In the genomic region with DNA sequence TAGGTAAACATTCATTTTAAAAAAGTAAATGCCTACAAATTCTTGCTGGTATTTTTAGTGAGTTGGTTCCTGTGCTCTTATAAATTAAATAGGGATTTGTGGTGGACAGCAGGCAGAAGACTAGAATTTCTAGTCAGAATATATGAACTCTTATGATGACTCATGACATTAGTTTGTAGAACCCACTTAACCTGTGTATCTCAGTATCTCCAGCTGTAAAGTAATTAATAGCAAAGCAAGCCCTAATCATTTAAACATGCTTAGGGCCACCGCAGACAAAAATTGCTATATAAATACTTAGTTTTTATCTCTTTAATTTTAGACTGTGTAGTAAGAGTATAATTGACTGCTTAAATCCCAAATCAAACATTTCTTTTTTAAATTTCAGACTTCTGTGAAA, we compare ENCODE assay signal across 19 cellular contexts. TPM values are rescaled to one million over a fixed set of nuclear protein-coding genes. Genes with fewer than 3 reads are reported as not detected.
DNase-seq lines count a peak whose midpoint lies in the region; ATAC-seq, FAIRE-seq and TF ChIP-seq lines count a peak whose summit lies in the region.
"Had no signal": no experiment of that assay in that cellular context is flagged by ENCODE, and none has a peak within 500 bp of the region (broad histone marks: within the 10 kb centered on the region; RNA-seq: fewer than 3 reads in every experiment).

No MANE protein-coding gene starts in this region.

- H4K8ac ChIP-seq in mesenchymal stem cell (ENCODE audit: low read length) = no peak overlapping the region

- H3K4me1 Mint-ChIP-seq in T-helper 17 cell = peaks cover 24% of the 10 kb centered on the region

- H3K4ac ChIP-seq in mesenchymal stem cell (ENCODE audit: low read depth in 1 of 2, low read length in 2 of 2) = no peak overlapping the region

- no peak overlapping the region for H3K18ac ChIP-seq in mesenchymal stem cell (ENCODE audit: low read depth in 1 of 2, low read length in 2 of 2)

- TF ChIP-seq EP300 in A549 (IDR thresholded peaks at IDR 0.05) = no peak

- H2BK15ac ChIP-seq in mesenchymal stem cell (ENCODE audit: low read depth, poor library complexity, severe bottlenecking) = no peak overlapping the region

- no peak overlapping the region for H2BK5ac ChIP-seq in mesenchymal stem cell (ENCODE audit: low read depth, low read length, poor library complexity, severe bottlenecking)

- H2AFZ ChIP-seq in mesenchymal stem cell (ENCODE audit: low read depth, low read length) = no peak overlapping the region

- H3K9me3 ChIP-seq in A549 = no peaks in the 10 kb centered on the region
- H3K9me3 ChIP-seq in T-helper 17 cell (ENCODE audit: control insufficient read depth, low read length, poor library complexity, severe bottlenecking) = no peaks in the 10 kb centered on the region
- H3K9me3 ChIP-seq in mesenchymal stem cell (ENCODE audit: control insufficient read depth, low read length) = no peaks in the 10 kb centered on the region
- H3K9me3 ChIP-seq: gastrocnemius medialis had no signal

- H3K9ac ChIP-seq in mesenchymal stem cell (ENCODE audit: low read length) = no peak overlapping the region

- H3K4me3 ChIP-seq in A549 (no peak overlapping the region), mesenchymal stem cell (ENCODE audit: insufficient read depth in 1 of 2, low read depth in 1 of 2, low read length in 2 of 2) (no peak overlapping the region)
- H3K4me3 ChIP-seq: gastrocnemius medialis had no signal

- no peak for TF ChIP-seq RAD21 in A549 (conservative IDR thresholded peaks at IDR 0.05 in 1 of 2, IDR thresholded peaks at IDR 0.05 in 1 of 2)

- H3K79me1 ChIP-seq in mesenchymal stem cell (replicated peaks; ENCODE audit: low read length, poor library complexity, severe bottlenecking) = peaks cover 21% of the 10 kb centered on the region

- no peaks in the 10 kb centered on the region for H3K27me3 Mint-ChIP-seq in T-helper 17 cell
- H3K27me3 Mint-ChIP-seq: activated T-helper 17 cell treated with anti-CD3 and anti-CD28 coated beads, Interleukin-2, amount 50 U/mL, for 72 hours had no signal

- peak overlapping the region in 1 of 2 experiments; percentile 23; a peak in 1 of 6 replicates for H3K27ac ChIP-seq in A549
- H3K27ac ChIP-seq in mesenchymal stem cell (ENCODE audit: low read length, poor library complexity, severe bottlenecking) = no peak overlapping the region
- H3K27ac ChIP-seq: gastrocnemius medialis, SK-N-MC had no signal

- POLR2A ChIA-PET in A549 (lab: Yijun Ruan, JAX) = no interaction called here

- H3K4me3 Mint-ChIP-seq in T-helper 17 cell = no peak overlapping the region
- H3K4me3 Mint-ChIP-seq: HFFc6 had no signal

- no peak overlapping the region for H2BK12ac ChIP-seq in mesenchymal stem cell (ENCODE audit: low read length in 2 of 2)

- ATAC-seq in A549 = no peak
- no peak for ATAC-seq in T-helper 17 cell
- no peak for ATAC-seq in activated CD4-positive, CD25-positive, alpha-beta regulatory T cell treated with anti-CD3 and anti-CD28 coated beads, Interleukin-2, amount 50 U/mL, for 24 hours
- ATAC-seq: activated T-helper 17 cell treated with anti-CD3 and anti-CD28 coated beads, Interleukin-2, amount 50 U/mL, for 72 hours; gastrocnemius medialis had no signal

- H2AK5ac ChIP-seq in mesenchymal stem cell (ENCODE audit: low read length, severe bottlenecking) = no peak overlapping the region

- H3K23ac ChIP-seq in mesenchymal stem cell (ENCODE audit: low read length in 2 of 2) = no peak overlapping the region

- no peak overlapping the region for H3K14ac ChIP-seq in mesenchymal stem cell (ENCODE audit: low read length in 2 of 2)

- TF ChIP-seq POLR2A in A549 (IDR thresholded peaks at IDR 0.05; ENCODE audit: low read length) = no peak

- H3K4me2 ChIP-seq in A549 (peak overlapping the region; percentile 63), mesenchymal stem cell (ENCODE audit: low read length, poor library complexity, severe bottlenecking) (no peak overlapping the region)

- no peaks in the 10 kb centered on the region for H3K27me3 ChIP-seq in mesenchymal stem cell (ENCODE audit: control insufficient read depth in 1 of 2, insufficient read depth in 1 of 2, low read length in 2 of 2)
- H3K27me3 ChIP-seq: gastrocnemius medialis had no signal

- H3K4me1 ChIP-seq in A549 (peaks cover 26% of the 10 kb centered on the region; the same call in 2 of the 3 replicates), mesenchymal stem cell (ENCODE audit: control insufficient read depth, insufficient read depth, low read depth, low read length) (peaks cover 3% of the 10 kb centered on the region)

- no peak for TF ChIP-seq CTCF in A549 (IDR thresholded peaks at IDR 0.05)

- no peak overlapping the region for H4K91ac ChIP-seq in mesenchymal stem cell (ENCODE audit: low read length)

- H2BK120ac ChIP-seq in mesenchymal stem cell (ENCODE audit: low read depth, low read length) = no peak overlapping the region

- H3K36me3 Mint-ChIP-seq in T-helper 17 cell (ENCODE audit: low read depth) = peaks cover 5% of the 10 kb centered on the region

- FAIRE-seq in A549 (lab: Jason Lieb, UNC) = no peak
- FAIRE-seq: endometrium had no signal

- DNase-seq in A549 (ENCODE audit: low read depth in 1 of 2, low spot score in 1 of 2) = no peak
- DNase-seq in HCEC 1CT = peak; percentile 4
- DNase-seq in T-helper 17 cell = no peak
- peak; percentile 18 for DNase-seq in mesenchymal stem cell
- no peak for DNase-seq in NCI-H2227 treated with DMSO at 0.1 percent for 48 hours (lab: John Stamatoyannopoulos, UW)
- no peak for DNase-seq in NCI-H1092 treated with DMSO at 0.1 percent for 48 hours (lab: John Stamatoyannopoulos, UW)
- no peak for DNase-seq in SKM-1 (lab: John Stamatoyannopoulos, UW; ENCODE audit: unreplicated experiment)
- DNase-seq: activated CD8-positive, alpha-beta memory T cell treated with anti-CD3 and anti-CD28 coated beads for 24 hours; amniotic stem cell; gastrocnemius medialis; HFFc6; NCI-H1930; NCI-H510A treated with DMSO at 0.1 percent for 48 hours; stimulated activated CD4-positive, alpha-beta T cell treated with anti-CD3 and anti-CD28 coated beads, Interleukin-15, amount 100 ng/mL, for 24 hours had no signal

- H3K36me3 ChIP-seq in mesenchymal stem cell (ENCODE audit: control insufficient read depth in 1 of 2, insufficient read depth in 2 of 2, low read depth in 1 of 2, low read length in 2 of 2) = peaks cover 3 to 5% of the 10 kb centered on the region in 2 experiments

- 46% methylated on average over 1 of the region's 1 CpG for WGBS in A549 (ENCODE audit: missing lambda C conversion rate)
- WGBS in mesenchymal stem cell = no CpG with 5 or more reads among the region's 1 CpG

- CTCF ChIA-PET in A549 (lab: Yijun Ruan, JAX) = interaction anchor here (1.4 to 5.2 kb wide), 2 partner anchors 45 to 105 kb away, joined by 3 to 42 read pairs; no protein-coding TSS in a partner anchor

- H3K27ac Mint-ChIP-seq in T-helper 17 cell = peak overlapping the region; percentile 29
- H3K27ac Mint-ChIP-seq: activated T-helper 17 cell treated with anti-CD3 and anti-CD28 coated beads, Interleukin-2, amount 50 U/mL, for 72 hours; HFFc6; stimulated activated naive CD8-positive, alpha-beta T cell treated with anti-CD3 and anti-CD28 coated beads, Interleukin-15, Interleukin-2, amounts not matched to agents 100 ng/mL and 50 ng/mL, for 24 hours had no signal

TF ChIP-seq in A549, 52 proteins besides CTCF, POLR2A, EP300 and RAD21:
- TF ChIP-seq MAFK (IDR thresholded peaks at IDR 0.05; ENCODE audit: partially characterized antibody) (no peak), FOSL2 (IDR thresholded peaks at IDR 0.05) (no peak), FOSL2 (CRISPR knock-in tag; IDR thresholded peaks at IDR 0.05) (peak; percentile 45)

RNA-seq across cellular contexts. Expression of a gene that starts 2.4 kb away (rescaled TPM):
- 24.6 and 33.6 TPM in 2 replicates for polyA plus RNA-seq in A549 (2011; rRNA removed)
- polyA plus RNA-seq in A549 (2012; cell fraction: cytosol; rRNA removed) = 3.9 and 5.1 TPM in 2 replicates
- 2.4 and 3.9 TPM in 2 replicates for polyA plus RNA-seq in A549 (2012; cell fraction: nucleus; rRNA removed)
- 10.0 to 11.3 TPM (median 10.8 TPM) in 3 replicates for polyA plus RNA-seq in A549 (2017; fragmentation: RNase III; extraction: RNeasy Plus Mini Kit Qiagen cat#74134 plus additional on column Dnase treatment)
- 25.2 and 28.0 TPM in 2 replicates for polyA minus RNA-seq in A549 (2011; rRNA and poly(A)+ RNA removed)
- 1 to 10 TPM; 5.8 to 8.1 TPM for total RNA-seq in T-helper 17 cell
- 4.1 TPM for polyA plus RNA-seq in mesenchymal stem cell (2013, experiment 1 of 2)
- polyA plus RNA-seq in mesenchymal stem cell (2013, experiment 2 of 2) = 4.8 TPM

Comparison
In these comparisons a context has a peak if more than half of its experiments do, and no peak if none do; other contexts are left out.
1. DNase-seq: peak in HCEC 1CT (single experiment) and mesenchymal stem cell (single experiment); none in A549 (0 of 2), T-helper 17 cell (0 of 3), NCI-H2227 treated with DMSO at 0.1 percent for 48 hours (single experiment), NCI-H1092 treated with DMSO at 0.1 percent for 48 hours (single experiment) and SKM-1 (single experiment).